In genomic region chr5:5040712-5041111, GRCh38 we compare ENCODE assay signal across 29 cellular contexts.
"Had no signal": no experiment of that assay in that cellular context is flagged by ENCODE, and none has a peak within 500 bp of the region (broad histone marks: within the 10 kb centered on the region; RNA-seq: fewer than 3 reads in every experiment).

No MANE protein-coding gene starts in this region.

- H3K27me3 ChIP-seq: adrenal gland, breast epithelium, cardiac muscle cell, colonic mucosa, dorsolateral prefrontal cortex, foreskin keratinocyte, heart right ventricle had no signal

- H3K9me3 ChIP-seq: adrenal gland, breast epithelium, colonic mucosa, gastroesophageal sphincter, heart right ventricle had no signal

- DNase-seq: activated CD4-positive, alpha-beta memory T cell treated with anti-CD3 and anti-CD28 coated beads for 36 hours; activated CD4-positive, alpha-beta T cell treated with anti-CD3 and anti-CD28 coated beads for 36 hours; activated CD4-positive, alpha-beta T cell treated with anti-CD3 and anti-CD28 coated beads, Interleukin-2, amount 10 ng/mL, durations not matched to agents 24 days and 14 days; activated CD4-positive, CD25-positive, alpha-beta regulatory T cell; activated CD4-positive, CD25-positive, alpha-beta regulatory T cell treated with anti-CD3 and anti-CD28 coated beads, Interleukin-2, amount 50 U/mL, for 72 hours; activated CD8-positive, alpha-beta memory T cell treated with anti-CD3 and anti-CD28 coated beads, Interleukin-2, amount 10 ng/mL, durations not matched to agents 7 days and 5 days; activated CD8-positive, alpha-beta memory T cell treated with anti-CD3 and anti-CD28 coated beads, Interleukin-2, amount 50 U/mL, for 4 hours; activated CD8-positive, alpha-beta T cell treated with anti-CD3 and anti-CD28 coated beads, Interleukin-2, amount 10 ng/mL, durations not matched to agents 7 days and 5 days; activated effector memory CD4-positive, alpha-beta T cell treated with anti-CD3 and anti-CD28 coated beads, Interleukin-2, amount 50 U/mL, for 16 hours; activated naive CD4-positive, alpha-beta T cell treated with anti-CD3 and anti-CD28 coated beads for 36 hours; activated naive CD8-positive, alpha-beta T cell treated with anti-CD3 and anti-CD28 coated beads for 36 hours; activated naive CD8-positive, alpha-beta T cell treated with anti-CD3 and anti-CD28 coated beads, Interleukin-2, amount 50 U/mL, for 24 hours; activated T-cell treated with anti-CD3 and anti-CD28 coated beads, Interleukin-2, amount 50 U/mL, for 1 hour; activated T-cell treated with anti-CD3 and anti-CD28 coated beads, Interleukin-2, amount 50 U/mL, for 48 hours; adrenal gland; amygdala; aorta; central memory CD4-positive, alpha-beta T cell; cerebellar nuclear complex; colonic mucosa; dorsolateral prefrontal cortex; effector memory CD4-positive, alpha-beta T cell; endodermal cell; foreskin keratinocyte; heart right ventricle; T-helper 2 cell had no signal

- H3K36me3 ChIP-seq: adrenal gland, breast epithelium, cardiac muscle cell, colonic mucosa, gastroesophageal sphincter, heart right ventricle had no signal

- H3K4me1 ChIP-seq: adrenal gland, breast epithelium, colonic mucosa, foreskin keratinocyte, gastroesophageal sphincter, heart right ventricle had no signal

- H3K27ac ChIP-seq: adrenal gland, breast epithelium, cardiac muscle cell, colonic mucosa, dorsolateral prefrontal cortex, foreskin keratinocyte, gastroesophageal sphincter, heart right ventricle had no signal

- H3K4me3 ChIP-seq: adrenal gland, breast epithelium, cardiac muscle cell, colonic mucosa, dorsolateral prefrontal cortex, gastroesophageal sphincter, heart right ventricle had no signal
